Comparison of ENCODE assay signal across 33 cellular contexts in genomic region chr1:81873946-81874345, GRCh38.
"Had no signal": no experiment of that assay in that cellular context is flagged by ENCODE, and none has a peak within 500 bp of the region (broad histone marks: within the 10 kb centered on the region; RNA-seq: fewer than 3 reads in every experiment).

No MANE protein-coding gene starts in this region.

- H3K27ac ChIP-seq: ascending aorta, esophagus muscularis mucosa, gastroesophageal sphincter, hepatocyte, left ventricle myocardium inferior, neutrophil, prostate gland, sigmoid colon, tibial nerve had no signal

- ATAC-seq: activated CD4-positive, CD25-positive, alpha-beta regulatory T cell treated with anti-CD3 and anti-CD28 coated beads, Interleukin-2, amount 50 U/mL, for 24 hours; gastroesophageal sphincter; stimulated activated memory B cell treated with anti-CD40 and anti-IgM and Interleukin-4, amounts not matched to agents 10 μg/mL and 1 μg/mL and 100 μg/mL, for 72 hours; stimulated activated naive CD8-positive, alpha-beta T cell treated with anti-CD3 and anti-CD28 coated beads, Interleukin-15, amount 100 ng/mL, for 72 hours had no signal

- H3K4me2 ChIP-seq: hepatocyte, smooth muscle cell had no signal

- H3K27ac Mint-ChIP-seq: activated naive CD4-positive, alpha-beta T cell treated with anti-CD3 and anti-CD28 coated beads for 36 hours; activated naive CD8-positive, alpha-beta T cell treated with anti-CD3 and anti-CD28 coated beads for 36 hours; stimulated activated memory B cell treated with anti-CD40 and anti-IgM and Interleukin-4, amounts not matched to agents 10 μg/mL and 1 μg/mL and 100 μg/mL, for 72 hours; stimulated activated naive CD8-positive, alpha-beta T cell treated with anti-CD3 and anti-CD28 coated beads, Interleukin-15, amount 100 ng/mL, for 72 hours; T-helper 1 cell treated with Interleukin-12 subunit alpha and Interleukin-12 subunit beta and Interleukin-4 antibody, amounts not matched to agents 30 μg/mL and 1 μg/mL, for 36 hours had no signal

- H3K4me1 Mint-ChIP-seq: activated naive CD8-positive, alpha-beta T cell treated with anti-CD3 and anti-CD28 coated beads for 36 hours; central memory CD8-positive, alpha-beta T cell; stimulated activated memory B cell treated with anti-CD40 and anti-IgM and Interleukin-4, amounts not matched to agents 10 μg/mL and 1 μg/mL and 100 μg/mL, for 72 hours; stimulated activated naive CD8-positive, alpha-beta T cell treated with anti-CD3 and anti-CD28 coated beads, Interleukin-15, amount 100 ng/mL, for 72 hours had no signal

- H3K36me3 Mint-ChIP-seq: activated naive CD8-positive, alpha-beta T cell treated with anti-CD3 and anti-CD28 coated beads for 36 hours; stimulated activated memory B cell treated with anti-CD40 and anti-IgM and Interleukin-4, amounts not matched to agents 10 μg/mL and 1 μg/mL and 100 μg/mL, for 72 hours had no signal

- FAIRE-seq: bronchial epithelial cell, colon, TTC549 had no signal

- H3K27me3 Mint-ChIP-seq: activated naive CD8-positive, alpha-beta T cell treated with anti-CD3 and anti-CD28 coated beads for 36 hours; central memory CD8-positive, alpha-beta T cell; stimulated activated memory B cell treated with anti-CD40 and anti-IgM and Interleukin-4, amounts not matched to agents 10 μg/mL and 1 μg/mL and 100 μg/mL, for 72 hours; stimulated activated naive CD8-positive, alpha-beta T cell treated with anti-CD3 and anti-CD28 coated beads, Interleukin-15, amount 100 ng/mL, for 72 hours had no signal

- H2AFZ ChIP-seq: hepatocyte had no signal

- H3K9me3 ChIP-seq: ascending aorta, esophagus muscularis mucosa, gastroesophageal sphincter, neutrophil, prostate gland, sigmoid colon, tibial nerve had no signal

- H3K4me3 ChIP-seq: ascending aorta, esophagus muscularis mucosa, gastroesophageal sphincter, hepatocyte, left ventricle myocardium inferior, lung, prostate gland, sigmoid colon, smooth muscle cell, tibial nerve had no signal

- H3K4me3 Mint-ChIP-seq: activated naive CD4-positive, alpha-beta T cell treated with anti-CD3 and anti-CD28 coated beads for 36 hours; activated naive CD8-positive, alpha-beta T cell treated with anti-CD3 and anti-CD28 coated beads for 36 hours; central memory CD8-positive, alpha-beta T cell; nephron; stimulated activated memory B cell treated with anti-CD40 and anti-IgM and Interleukin-4, amounts not matched to agents 10 μg/mL and 1 μg/mL and 100 μg/mL, for 72 hours; stimulated activated naive CD8-positive, alpha-beta T cell treated with anti-CD3 and anti-CD28 coated beads, Interleukin-15, amount 100 ng/mL, for 72 hours; T-helper 1 cell treated with Interleukin-12 subunit alpha and Interleukin-12 subunit beta and Interleukin-4 antibody, amounts not matched to agents 30 μg/mL and 1 μg/mL, for 36 hours had no signal

- H3K27me3 ChIP-seq: ascending aorta, esophagus muscularis mucosa, gastroesophageal sphincter, hepatocyte, neutrophil, sigmoid colon, tibial nerve had no signal

- H3K4me1 ChIP-seq: prostate gland had no signal

- DNase-seq: activated CD4-positive, alpha-beta T cell treated with anti-CD3 and anti-CD28 coated beads for 48 hours; activated CD4-positive, alpha-beta T cell treated with anti-CD3 and anti-CD28 coated beads, Interleukin-2, amount 50 U/mL, for 48 hours; activated CD8-positive, alpha-beta memory T cell treated with anti-CD3 and anti-CD28 coated beads for 24 hours; activated effector memory CD4-positive, alpha-beta T cell treated with anti-CD3 and anti-CD28 coated beads, Interleukin-2, amount 50 U/mL, for 16 hours; activated naive CD4-positive, alpha-beta T cell treated with anti-CD3 and anti-CD28 coated beads for 36 hours; activated naive CD8-positive, alpha-beta T cell treated with anti-CD3 and anti-CD28 coated beads for 36 hours; dermis blood vessel endothelial cell; effector CD4-positive, alpha-beta T cell; islet precursor cell; left ventricle myocardium inferior; sigmoid colon; stimulated activated CD4-positive, alpha-beta T cell treated with anti-CD3 and anti-CD28 coated beads, Interleukin-1b, Interleukin-23, amount 100 ng/mL, for 48 hours; stimulated activated CD4-positive, alpha-beta T cell treated with anti-CD3 and anti-CD28 coated beads, Interleukin-4, amount 100 ng/mL, for 4 hours; stimulated activated CD8-positive, alpha-beta memory T cell treated with anti-CD3 and anti-CD28 coated beads, Interleukin-4, amount 100 ng/mL, for 48 hours; stimulated activated naive CD8-positive, alpha-beta T cell treated with anti-CD3 and anti-CD28 coated beads, Interleukin-15, amount 100 ng/mL, for 72 hours; T-helper 9 cell had no signal

- H3K36me3 ChIP-seq: ascending aorta, esophagus muscularis mucosa, gastroesophageal sphincter, left ventricle myocardium inferior, neutrophil, prostate gland, sigmoid colon, tibial nerve had no signal

- H3K9me3 Mint-ChIP-seq: activated naive CD4-positive, alpha-beta T cell treated with anti-CD3 and anti-CD28 coated beads for 36 hours; activated naive CD8-positive, alpha-beta T cell treated with anti-CD3 and anti-CD28 coated beads for 36 hours; stimulated activated memory B cell treated with anti-CD40 and anti-IgM and Interleukin-4, amounts not matched to agents 10 μg/mL and 1 μg/mL and 100 μg/mL, for 72 hours had no signal
